ENCODE assay signal across 8 cellular contexts in the genomic region with DNA sequence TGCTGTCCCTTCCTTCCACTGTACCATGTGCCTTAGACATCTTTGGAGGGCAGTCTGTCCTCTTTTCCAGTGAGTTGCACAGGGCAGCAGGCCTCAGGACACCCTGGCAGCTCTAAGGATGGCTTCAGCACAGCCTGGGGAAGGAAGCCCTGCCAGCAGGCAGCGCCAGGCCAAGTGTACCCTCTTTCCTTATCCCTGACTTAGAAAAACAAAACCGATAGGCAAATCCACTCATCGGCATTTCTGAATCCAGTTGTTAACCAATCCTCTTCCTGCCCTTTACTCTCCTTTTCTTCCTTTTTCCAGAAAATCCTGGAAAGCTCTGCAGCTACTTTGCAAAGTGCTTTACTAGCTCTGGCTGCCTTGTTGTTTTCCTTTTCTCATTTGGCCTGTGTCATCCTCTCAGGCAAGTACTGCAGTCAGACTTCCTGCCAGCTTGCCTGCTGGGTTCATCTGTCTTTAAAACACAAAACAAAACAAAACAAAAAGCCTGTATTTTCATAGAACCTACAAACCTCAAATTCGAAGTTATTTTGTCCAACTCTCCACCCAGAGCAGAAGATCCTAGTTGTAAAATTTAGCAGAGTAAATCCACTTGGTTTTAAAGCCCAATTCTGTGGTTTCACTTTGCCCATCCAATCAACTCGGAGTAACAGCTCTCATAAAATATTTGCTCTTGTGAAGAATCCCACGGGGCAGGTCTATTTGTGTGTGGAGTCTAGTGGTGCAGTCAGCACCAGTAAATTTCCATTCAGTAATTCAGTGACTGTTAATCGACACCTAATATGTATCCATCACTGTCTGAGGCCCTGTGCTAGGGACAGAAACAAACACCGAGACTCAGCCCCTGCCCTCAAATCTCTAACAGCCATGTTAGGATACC. TPM values are rescaled to one million over a fixed set of nuclear protein-coding genes. Genes with fewer than 3 reads are reported as not detected.
DNase-seq lines count a peak whose midpoint lies in the region; ATAC-seq, FAIRE-seq and TF ChIP-seq lines count a peak whose summit lies in the region.

No MANE protein-coding gene starts in this region.

- DNase-seq in EH (ENCODE audit: low read depth) (peak; percentile 74), KBM-7 (peak; percentile 75), RKO (ENCODE audit: low spot score) (peak; percentile 58), bronchial epithelial cell (ENCODE audit: low read depth) (peak; percentile 61), kidney epithelial cell (ENCODE audit: low read depth) (no peak), ureter (ENCODE audit: low spot score) (no peak)
- DNase-seq in stimulated activated naive CD4-positive, alpha-beta T cell treated with Interleukin-2 at 50 U/mL for 16 hours (lab: John Stamatoyannopoulos, UW) = peak; percentile 27

- H3K36me3 ChIP-seq in bronchial epithelial cell (ENCODE audit: control insufficient read depth, insufficient read depth, low read length) (no peaks in the 10 kb centered on the region), kidney epithelial cell (ENCODE audit: control insufficient read depth, insufficient read depth, low read length) (no peaks in the 10 kb centered on the region)

- TF ChIP-seq CTCF in bronchial epithelial cell (IDR thresholded peaks at IDR 0.05; ENCODE audit: insufficient read depth, low read length, severe bottlenecking) (no peak), kidney epithelial cell (IDR thresholded peaks at IDR 0.05; ENCODE audit: insufficient read depth, low read length, poor library complexity, severe bottlenecking) (peak; percentile 5)

- in situ Hi-C loops in KBM-7 (cut with MboI; ENCODE audit: low pct_unique_long_range_greater_than_20kb, low sequenced_read_pairs) = loop anchor here (10.0 kb wide), 1 partner anchor 48 kb away; the partner anchor contains the start of gene PCBP1

- H3K4me3 ChIP-seq in bronchial epithelial cell (ENCODE audit: low read depth, low read length) (no peak overlapping the region), kidney epithelial cell (ENCODE audit: low read depth, low read length) (no peak overlapping the region)

- H3K27me3 ChIP-seq in bronchial epithelial cell (ENCODE audit: control insufficient read depth, insufficient read depth, low read length) (no peaks in the 10 kb centered on the region), kidney epithelial cell (ENCODE audit: control insufficient read depth, insufficient read depth, low read length) (no peaks in the 10 kb centered on the region)

- no peak for FAIRE-seq in bronchial epithelial cell (lab: Jason Lieb, UNC)

- ATAC-seq in GM21423 (IDR thresholded peaks at IDR 0.05; ENCODE audit: unreplicated experiment) = peak; percentile 55

RNA-seq across cellular contexts. Expression of gene PCBP1, which starts 45.2 kb away (rescaled TPM):
- total RNA-seq in bronchial epithelial cell = 17.1 and 17.5 TPM in 2 replicates
- total RNA-seq in kidney epithelial cell = 144 and 150 TPM in 2 replicates
- 284 TPM for total RNA-seq in ureter

RNA-seq across cellular contexts. Expression of gene C2orf42, which starts 58.3 kb away (rescaled TPM):
- 14.5 and 17.9 TPM in 2 replicates for total RNA-seq in bronchial epithelial cell
- total RNA-seq in kidney epithelial cell = 9.1 and 15.4 TPM in 2 replicates
- total RNA-seq in ureter = 22.0 TPM

Comparison
In these comparisons a context has a peak if more than half of its experiments do, and no peak if none do; other contexts are left out.
1. DNase-seq: peak in EH (single experiment), KBM-7 (single experiment), RKO (single experiment), bronchial epithelial cell (single experiment) and stimulated activated naive CD4-positive, alpha-beta T cell treated with Interleukin-2 at 50 U/mL for 16 hours (single experiment); none in kidney epithelial cell (single experiment) and ureter (single experiment).